In genomic region chr12:6323995-6324711, GRCh38 we compare ENCODE assay signal across 10 cellular contexts. TPM values are rescaled to one million over a fixed set of nuclear protein-coding genes. Genes with fewer than 3 reads are reported as not detected.
DNase-seq lines count a peak whose midpoint lies in the region; ATAC-seq and TF ChIP-seq lines count a peak whose summit lies in the region.
"Had no signal": no experiment of that assay in that cellular context is flagged by ENCODE, and none has a peak within 500 bp of the region (broad histone marks: within the 10 kb centered on the region; RNA-seq: fewer than 3 reads in every experiment).

No MANE protein-coding gene starts in this region.

- H3K9me3 ChIP-seq in ascending aorta: no peaks in the 10 kb centered on the region
- no peaks in the 10 kb centered on the region for H3K9me3 ChIP-seq in right lobe of liver
- no peaks in the 10 kb centered on the region for H3K9me3 ChIP-seq in tibial nerve

- H3K4me3 Mint-ChIP-seq in activated naive CD4-positive, alpha-beta T cell treated with anti-CD3 and anti-CD28 coated beads for 36 hours: peak overlapping the region; percentile 40

- no peak for ATAC-seq in right lobe of liver
- no peak for ATAC-seq in GM18873 (IDR thresholded peaks at IDR 0.05; ENCODE audit: low FRiP score, unreplicated experiment)

- 26% methylated on average over 15 of the region's 19 CpGs for WGBS in right lobe of liver (ENCODE audit: insufficient coverage, low coverage, low lambda C conversion rate, missing lambda C conversion rate)
- 27 to 32% methylated on average over 19 of the region's 19 CpGs for WGBS in tibial nerve, 2 donors

- no peaks in the 10 kb centered on the region for H3K9me3 Mint-ChIP-seq in activated naive CD4-positive, alpha-beta T cell treated with anti-CD3 and anti-CD28 coated beads for 36 hours

- peaks cover 5 to 30% of the 10 kb centered on the region in 2 donors for H3K4me1 ChIP-seq in ascending aorta
- peaks cover 3 to 43% (median 20%) of the 10 kb centered on the region in 4 donors for H3K4me1 ChIP-seq in right lobe of liver
- H3K4me1 ChIP-seq in tibial nerve: peaks cover 0 to 75% (median 39%) of the 10 kb centered on the region in 4 donors

- H3K36me3 ChIP-seq in ascending aorta: peaks cover 12 to 18% of the 10 kb centered on the region in 2 donors
- H3K36me3 ChIP-seq in right lobe of liver: peaks cover 0 to 21% (median 12%) of the 10 kb centered on the region in 4 donors
- peaks cover 2 to 20% (median 9%) of the 10 kb centered on the region in 3 donors for H3K36me3 ChIP-seq in tibial nerve

- H3K27ac ChIP-seq in ascending aorta: peak overlapping the region; percentile 75 to 81
- peak overlapping the region; percentile 29 to 64 (median 54) for H3K27ac ChIP-seq in right lobe of liver
- peak overlapping the region; percentile 19 to 99 (median 70) for H3K27ac ChIP-seq in tibial nerve

- TF ChIP-seq EP300 in tibial nerve (IDR thresholded peaks at IDR 0.05): no peak

- H3K27me3 Mint-ChIP-seq in activated naive CD4-positive, alpha-beta T cell treated with anti-CD3 and anti-CD28 coated beads for 36 hours (ENCODE audit: low read depth): no peaks in the 10 kb centered on the region

- H3K4me3 ChIP-seq in ascending aorta (peak overlapping the region in 1 of 2 donors; percentile 44), right lobe of liver (no peak overlapping the region), tibial nerve (peak overlapping the region in 2 of 4 donors; percentile 1 to 28)

- CTCF ChIA-PET in activated naive CD4-positive, alpha-beta T cell treated with anti-CD3 and anti-CD28 coated beads for 36 hours (lab: Charles Lee): interaction anchor here (0.8 to 2.9 kb wide), 8 partner anchors 7 to 141 kb away, joined by 4 to 39 read pairs (median 10); no protein-coding TSS in a partner anchor

- no peak for TF ChIP-seq POLR2A in right lobe of liver (IDR thresholded peaks at IDR 0.05)
- TF ChIP-seq POLR2A in tibial nerve (IDR thresholded peaks at IDR 0.05): no peak

- H3K36me3 Mint-ChIP-seq in activated naive CD4-positive, alpha-beta T cell treated with anti-CD3 and anti-CD28 coated beads for 36 hours (ENCODE audit: low read depth): peaks cover 7% of the 10 kb centered on the region

- no peak for DNase-seq in activated naive CD4-positive, alpha-beta T cell treated with anti-CD3 and anti-CD28 coated beads for 36 hours
- DNase-seq in activated naive CD4-positive, alpha-beta T cell (lab: John Stamatoyannopoulos, UW): no peak
- no peak for DNase-seq in ascending aorta (ENCODE audit: low spot score in 2 of 2)
- DNase-seq in right lobe of liver: no peak
- no peak for DNase-seq in tibial nerve (ENCODE audit: low spot score in 2 of 2)
- no peak for DNase-seq in SIG-M5 (lab: John Stamatoyannopoulos, UW)
- DNase-seq in NCI-H128 (lab: John Stamatoyannopoulos, UW; ENCODE audit: unreplicated experiment): no peak

- H3K4me1 Mint-ChIP-seq in activated naive CD4-positive, alpha-beta T cell treated with anti-CD3 and anti-CD28 coated beads for 36 hours (ENCODE audit: low read depth): peaks cover 36% of the 10 kb centered on the region

- H3K27me3 ChIP-seq in ascending aorta (no peaks in the 10 kb centered on the region), right lobe of liver (no peaks in the 10 kb centered on the region), tibial nerve (no peaks in the 10 kb centered on the region)

- H3K27ac Mint-ChIP-seq in activated naive CD4-positive, alpha-beta T cell treated with anti-CD3 and anti-CD28 coated beads for 36 hours: peak overlapping the region; percentile 83

- intact Hi-C loops in activated naive CD4-positive, alpha-beta T cell treated with anti-CD3 and anti-CD28 coated beads for 36 hours (cut with micrococcal nuclease): loop anchor here (1.0 kb wide), 5 partner anchors 11 to 234 kb away; no protein-coding TSS in a partner anchor
- intact Hi-C loops in ascending aorta (cut with DNase I) (loop anchor here (2.0 to 5.0 kb wide), 4 partner anchors 58 to 141 kb away; partner anchors contain the start of genes LTBR and TAPBPL), right lobe of liver (cut with DNase I) (loop anchor here in 1 of 2 donors (10.0 kb wide), 1 partner anchor 131 kb away; the partner anchor contains the start of gene TAPBPL)

- no peak for TF ChIP-seq CTCF in ascending aorta (IDR thresholded peaks at IDR 0.05)
- no peak for TF ChIP-seq CTCF in right lobe of liver (IDR thresholded peaks at IDR 0.05)
- no peak for TF ChIP-seq CTCF in tibial nerve (IDR thresholded peaks at IDR 0.05)

RNA-seq across cellular contexts. Expression of gene PLEKHG6, which starts 13.7 kb away (rescaled TPM):
- not detected for total RNA-seq in activated naive CD4-positive, alpha-beta T cell treated with anti-CD3 and anti-CD28 coated beads for 36 hours
- total RNA-seq in ascending aorta (not detected), right lobe of liver (1 to 10 TPM; 2.3 to 5.5 (median 3.3) TPM), tibial nerve (10 to 100 TPM in 1 of 4 donors, 1 to 10 TPM in 2, not detected in 1; 2.9 to 15.3 (median 7.6) TPM)
- total RNA-seq: HT1080, lung microvascular endothelial cell had no signal

RNA-seq across cellular contexts. Expression of gene TNFRSF1A, which starts 17.7 kb away (rescaled TPM):
- total RNA-seq in activated naive CD4-positive, alpha-beta T cell treated with anti-CD3 and anti-CD28 coated beads for 36 hours: 10 to 100 TPM; 38.1 to 41.3 TPM
- total RNA-seq in ascending aorta: 528 TPM
- total RNA-seq in right lobe of liver: 100 to 1,000 TPM in 4 of 6 experiments, 10 to 100 TPM in 2; 70.6 to 199 (median 117) TPM
- 100 to 1,000 TPM; 196 to 437 (median 306) TPM for total RNA-seq in tibial nerve

RNA-seq across cellular contexts. Expression of gene SCNN1A, which starts 51.2 kb away (rescaled TPM):
- under 1 TPM; 0.20 to 0.67 TPM for total RNA-seq in activated naive CD4-positive, alpha-beta T cell treated with anti-CD3 and anti-CD28 coated beads for 36 hours
- total RNA-seq in ascending aorta (14.3 TPM), right lobe of liver (1 to 10 TPM; 2.1 to 9.5 (median 6.0) TPM), tibial nerve (10 to 100 TPM; 15.9 to 46.5 (median 18.8) TPM)

RNA-seq across cellular contexts. Expression of gene LTBR, which starts 59.8 kb away (rescaled TPM):
- total RNA-seq in activated naive CD4-positive, alpha-beta T cell treated with anti-CD3 and anti-CD28 coated beads for 36 hours: 1 to 10 TPM; 2.1 to 3.1 TPM
- 284 TPM for total RNA-seq in ascending aorta
- 100 to 1,000 TPM in 3 of 6 experiments, 10 to 100 TPM in 3; 83.8 to 235 (median 103) TPM for total RNA-seq in right lobe of liver
- total RNA-seq in tibial nerve: 100 to 1,000 TPM; 119 to 234 (median 151) TPM
